In the genomic region with DNA sequence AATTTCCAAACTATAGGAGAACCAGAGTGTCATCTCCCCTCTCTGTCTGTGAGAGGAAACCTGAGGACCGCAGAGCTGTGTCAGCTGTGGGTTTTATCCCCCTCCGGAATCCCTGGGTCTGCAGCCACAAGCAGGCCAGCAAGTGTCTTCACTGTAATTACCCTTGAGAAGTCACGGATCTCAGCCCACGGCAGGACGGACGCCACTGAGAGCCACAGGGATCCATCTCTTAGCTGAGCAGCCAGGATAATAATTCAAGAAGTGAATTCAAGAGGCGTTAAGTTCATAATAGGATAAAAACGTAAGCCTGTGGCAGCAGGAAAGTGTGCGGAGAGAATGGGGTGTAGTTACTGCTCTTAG, we compare ENCODE assay signal across 26 cellular contexts. TPM values are rescaled to one million over a fixed set of nuclear protein-coding genes. Genes with fewer than 3 reads are reported as not detected.
"Had no signal": no experiment of that assay in that cellular context is flagged by ENCODE, and none has a peak within 500 bp of the region (broad histone marks: within the 10 kb centered on the region; RNA-seq: fewer than 3 reads in every experiment).

No MANE protein-coding gene starts in this region.

- FAIRE-seq: astrocyte, islet of Langerhans had no signal

- ATAC-seq: activated CD4-positive, CD25-positive, alpha-beta regulatory T cell treated with anti-CD3 and anti-CD28 coated beads, Interleukin-2, amount 50 U/mL, for 24 hours; activated T-helper 17 cell treated with anti-CD3 and anti-CD28 coated beads, Interleukin-2, amount 50 U/mL, for 72 hours; effector memory CD8-positive, alpha-beta T cell; gastrocnemius medialis; mucosa of descending colon; natural killer cell treated with Interleukin-12 subunit alpha and Interleukin-12 subunit beta and Interleukin-15 and Interleukin-18, amount 100 ng/mL, for 72 hours; stimulated activated naive B cell treated with anti-CD40 and anti-IgM and Interleukin-4, amounts not matched to agents 10 μg/mL and 1 μg/mL and 100 μg/mL, for 72 hours had no signal

- DNase-seq: activated CD4-positive, alpha-beta memory T cell treated with anti-CD3 and anti-CD28 coated beads, Interleukin-2, amount 10 ng/mL, durations not matched to agents 7 days and 5 days; activated CD4-positive, alpha-beta T cell treated with anti-CD3 and anti-CD28 coated beads, Interleukin-2, amount 10 ng/mL, durations not matched to agents 24 days and 14 days; activated CD8-positive, alpha-beta memory T cell treated with anti-CD3 and anti-CD28 coated beads, Interleukin-2, amount 50 U/mL, for 48 hours; activated gamma-delta T cell treated with Interleukin-2 at 50 U/mL for 16 hours; activated naive CD4-positive, alpha-beta T cell treated with anti-CD3 and anti-CD28 coated beads, Interleukin-2, amount 50 U/mL, for 16 hours; activated T-cell treated with anti-CD3 and anti-CD28 coated beads, Interleukin-2, amount 50 U/mL, for 24 hours; amniotic stem cell; brain microvascular endothelial cell; effector memory CD8-positive, alpha-beta T cell; erythroblast; gastrocnemius medialis; glutamatergic neuron; left ventricle myocardium inferior; mucosa of descending colon; stimulated activated CD4-positive, alpha-beta T cell treated with anti-CD3 and anti-CD28 coated beads, Interleukin-1b, Interleukin-23, amount 100 ng/mL, for 48 hours; stimulated activated naive B cell treated with anti-CD40 and anti-IgM and Interleukin-4, amounts not matched to agents 10 μg/mL and 1 μg/mL and 100 μg/mL, for 72 hours; stomach; T1000; thyroid gland; upper lobe of left lung; WERI-Rb-1 had no signal

RNA-seq across cellular contexts. Expression of a gene that starts 37.0 kb away (rescaled TPM):
- total RNA-seq: activated CD4-positive, alpha-beta T cell treated with anti-CD3 and anti-CD28 coated beads, Interleukin-2, amount 10 ng/mL, durations not matched to agents 24 days and 14 days had no signal
